1 cellular context compared by ENCODE assay signal in genomic region chr6:43915213-43915869, GRCh38.
A peak's percentile ranks its signal among the peaks of the same experiment; 100 is the strongest.
TF ChIP-seq lines count a peak whose summit lies in the region.

No MANE protein-coding gene starts in this region.

TF ChIP-seq in HepG2, 621 proteins besides CTCF, POLR2A, EP300 and RAD21 (continued from another document):
- 0 out of 2 replicates have a peak, but pooled peaks have one; percentile 7 for TF ChIP-seq ZBTB46 (CRISPR knock-in tag; IDR thresholded peaks at IDR 0.05; ENCODE audit: borderline replicate concordance)
- no peak; the same call in 1 of the 2 replicates for TF ChIP-seq MTERF4 (CRISPR knock-in tag; IDR thresholded peaks at IDR 0.05)
- TF ChIP-seq MTA1 (CRISPR knock-in tag; IDR thresholded peaks at IDR 0.05; ENCODE audit: borderline replicate concordance): no peak
- TF ChIP-seq ZNF230 (CRISPR knock-in tag; IDR thresholded peaks at IDR 0.05): no peak
- no peak for TF ChIP-seq SIN3A (IDR thresholded peaks at IDR 0.05; ENCODE audit: borderline replicate concordance, low read depth, low read length)
- no peak for TF ChIP-seq ZBTB43 (CRISPR knock-in tag; conservative IDR thresholded peaks at IDR 0.05)
- no peak for TF ChIP-seq NCOR1 (IDR thresholded peaks at IDR 0.05; ENCODE audit: borderline replicate concordance, low read length)
- TF ChIP-seq ZNF572 (CRISPR knock-in tag; IDR thresholded peaks at IDR 0.05): 0 out of 2 replicates have a peak, but pooled peaks have one; percentile 64
- TF ChIP-seq ZNF549 (CRISPR knock-in tag; IDR thresholded peaks at IDR 0.05): no peak
- no peak for TF ChIP-seq MXD4 (CRISPR knock-in tag; IDR thresholded peaks at IDR 0.05)
- TF ChIP-seq ZNF510 (CRISPR knock-in tag; IDR thresholded peaks at IDR 0.05; ENCODE audit: low read depth): no peak
- 0 out of 2 replicates have a peak, but pooled peaks have one; percentile 32 for TF ChIP-seq GTF3A (CRISPR knock-in tag; conservative IDR thresholded peaks at IDR 0.05)
